Comparison of ENCODE assay signal across 8 cellular contexts in the genomic region with DNA sequence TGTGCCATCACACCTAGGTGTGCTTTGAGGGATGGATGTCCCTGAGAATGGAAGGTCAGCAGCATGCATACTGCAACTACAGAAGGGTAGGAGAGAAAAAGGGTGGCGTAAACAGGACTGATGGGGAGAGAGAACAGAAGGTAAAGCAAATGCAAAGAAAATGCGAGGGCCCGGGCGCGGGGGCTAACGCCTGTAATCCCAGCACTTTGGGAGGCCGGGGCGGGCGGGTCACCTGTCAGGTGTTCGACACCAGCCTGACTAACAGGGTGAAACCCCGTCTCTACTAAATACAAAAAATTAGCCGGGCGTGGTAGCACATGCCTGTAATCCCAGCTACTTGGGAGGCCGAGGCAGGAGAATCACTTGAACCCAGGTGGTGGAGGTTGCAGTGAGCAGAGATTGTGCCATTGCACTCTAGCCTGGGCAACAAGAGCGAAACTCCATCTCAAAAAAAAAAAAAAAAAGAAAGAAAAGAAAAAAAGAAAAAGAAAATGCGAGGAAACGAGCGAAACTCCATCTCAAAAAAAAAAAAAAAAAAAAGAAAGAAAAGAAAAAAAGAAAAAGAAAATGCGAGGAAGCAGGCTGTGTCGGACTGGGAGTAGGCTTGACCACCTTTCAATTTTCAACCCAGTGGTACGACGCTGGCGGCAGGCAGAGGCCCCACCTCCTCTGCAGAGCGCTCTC. TPM values are rescaled to one million over a fixed set of nuclear protein-coding genes. Genes with fewer than 3 reads are reported as not detected.
DNase-seq lines count a peak whose midpoint lies in the region; ATAC-seq and TF ChIP-seq lines count a peak whose summit lies in the region.
"Not testable (repeated sequence)": the region's sequence is repeated elsewhere in the genome, so short reads cannot be mapped to it uniquely, and the experiment has no call there.

No MANE protein-coding gene starts in this region.

- peak overlapping the region; percentile 97 for H3K27ac Mint-ChIP-seq in CD4-positive, alpha-beta T cell
- H3K27ac Mint-ChIP-seq in T-helper 17 cell (peak overlapping the region; percentile 93), natural killer cell (peak overlapping the region; percentile 88 to 98)

- H4K20me1 ChIP-seq in mammary epithelial cell (ENCODE audit: insufficient read depth, low read length): not testable (repeated sequence)

- H3K36me3 Mint-ChIP-seq in CD4-positive, alpha-beta T cell (ENCODE audit: low read depth): peaks cover 34% of the 10 kb centered on the region
- not testable (repeated sequence) for H3K36me3 Mint-ChIP-seq in T-helper 17 cell (ENCODE audit: low read depth); natural killer cell

- H3K27me3 Mint-ChIP-seq in CD4-positive, alpha-beta T cell; T-helper 17 cell; natural killer cell (ENCODE audit: low read depth in 2 of 2): not testable (repeated sequence)

- peak overlapping the region; percentile 91 for H3K27ac ChIP-seq in CD4-positive, alpha-beta T cell (ENCODE audit: low read depth, low read length)
- H3K27ac ChIP-seq in mammary epithelial cell (ENCODE audit: insufficient read depth, low read depth, low read length) (peak overlapping the region; percentile 96), substantia nigra (ENCODE audit: low read depth, low read length, poor library complexity, severe bottlenecking) (peak overlapping the region; percentile 97)

- not testable (repeated sequence) for BruUV-seq in mammary epithelial cell (replicated peaks; lab: Mats Ljungman, UMichigan)

- not testable (repeated sequence) for H3K27me3 ChIP-seq in CD4-positive, alpha-beta T cell (ENCODE audit: control insufficient read depth, insufficient read depth, low read length); mammary epithelial cell (ENCODE audit: insufficient read depth, low read length)

- TF ChIP-seq CTCF in CD4-positive, alpha-beta T cell (IDR thresholded peaks at IDR 0.05); mammary epithelial cell (conservative IDR thresholded peaks at IDR 0.05 in 1 of 2, IDR thresholded peaks at IDR 0.05 in 1 of 2; ENCODE audit: extremely low read depth in 1 of 2, insufficient read depth in 1 of 2, low read depth in 1 of 2, low read length in 2 of 2); natural killer cell (IDR thresholded peaks at IDR 0.05): not testable (repeated sequence)

- in situ Hi-C loops in mammary epithelial cell (cut with MboI; ENCODE audit: low sequenced_read_pairs in 2 of 2): not testable (repeated sequence)

- intact Hi-C loops in CD4-positive, alpha-beta T cell (cut with DNase I, micrococcal nuclease): loop anchor here (2.0 to 10.0 kb wide), 9 partner anchors 40 to 1958 kb away; partner anchors contain the start of genes HADHA (in 2 of the 2), HADHB (in 2 of the 2), ADGRF3 (in 1 of the 2) and ASXL2 (in 1 of the 2)
- intact Hi-C loops in mammary epithelial cell (cut with micrococcal nuclease): loop anchor here (1.0 kb wide), 2 partner anchors 14 to 23 kb away; no protein-coding TSS in a partner anchor
- intact Hi-C loops in left cardiac atrium (cut with DNase I); natural killer cell (cut with micrococcal nuclease): not testable (repeated sequence)

- not testable (repeated sequence) for ATAC-seq in CD4-positive, alpha-beta T cell (ENCODE audit: poor library complexity); T-helper 17 cell
- peak; percentile 7 for ATAC-seq in GM21619 (IDR thresholded peaks at IDR 0.05; ENCODE audit: unreplicated experiment)
- peak; percentile 7 for ATAC-seq in HG03565 (IDR thresholded peaks at IDR 0.05; ENCODE audit: unreplicated experiment)
- ATAC-seq in left cardiac atrium: peak; percentile 32 to 59
- peak in 1 of 3 donors; percentile 6 for ATAC-seq in natural killer cell

- H3K36me3 ChIP-seq in mammary epithelial cell (ENCODE audit: insufficient read depth, low read length): not testable (repeated sequence)

- peak overlapping the region; percentile 98 for H3K4me3 Mint-ChIP-seq in CD4-positive, alpha-beta T cell
- H3K4me3 Mint-ChIP-seq in T-helper 17 cell: peak overlapping the region; percentile 95
- H3K4me3 Mint-ChIP-seq in natural killer cell: peak overlapping the region; percentile 95

- H3K4me1 ChIP-seq in mammary epithelial cell (ENCODE audit: insufficient read depth, low read length): peaks cover 10% of the 10 kb centered on the region

- peak overlapping the region; percentile 66 to 88 (median 80) for H3K4me3 ChIP-seq in mammary epithelial cell (replicated peaks in 1 of 3; ENCODE audit: insufficient read depth in 1 of 3, low read depth in 2 of 3, low read length in 3 of 3)

- peak overlapping the region; percentile 78 for H2AFZ ChIP-seq in mammary epithelial cell (ENCODE audit: low read depth, low read length)

- dilution Hi-C loops in mammary epithelial cell (cut with HindIII; ENCODE audit: low sequenced_read_pairs): not testable (repeated sequence)

- peaks cover 46% of the 10 kb centered on the region for H3K79me2 ChIP-seq in mammary epithelial cell (ENCODE audit: insufficient read depth, low read length)

- WGBS in mammary epithelial cell (ENCODE audit: low coverage, missing lambda C conversion rate): 8% methylated on average over 11 of the region's 24 CpGs

- H3K4me1 Mint-ChIP-seq in CD4-positive, alpha-beta T cell (ENCODE audit: low read depth): peaks cover 38% of the 10 kb centered on the region
- H3K4me1 Mint-ChIP-seq in T-helper 17 cell: peaks cover 30% of the 10 kb centered on the region
- peaks cover 23 to 45% of the 10 kb centered on the region in 2 donors for H3K4me1 Mint-ChIP-seq in natural killer cell

- POLR2A ChIA-PET in CD4-positive, alpha-beta T cell (lab: Charles Lee): interaction anchor here (0.7 to 2.9 kb wide), 14 partner anchors 8 to 1373 kb away, joined by 4 to 23 read pairs (median 7); partner anchors contain the start of genes ADGRF3, ASXL2, DTNB and SELENOI

- not testable (repeated sequence) for H3K9me3 ChIP-seq in CD4-positive, alpha-beta T cell (ENCODE audit: control insufficient read depth, low read length); T-helper 17 cell (ENCODE audit: control insufficient read depth, low read length, poor library complexity, severe bottlenecking); mammary epithelial cell (replicated peaks; ENCODE audit: insufficient read depth, low read length)

- H3K9ac ChIP-seq in mammary epithelial cell (ENCODE audit: insufficient read depth, low read length): peak overlapping the region; percentile 99

- DNase-seq in CD4-positive, alpha-beta T cell; T-helper 17 cell; mammary epithelial cell; left cardiac atrium; natural killer cell: not testable (repeated sequence)
- peak in 1 of 49 donors; percentile 28 for DNase-seq in substantia nigra (lab: John Stamatoyannopoulos, UW)

- H3K4me2 ChIP-seq in mammary epithelial cell (ENCODE audit: insufficient read depth, low read depth, low read length): peak overlapping the region; percentile 80

- CTCF ChIA-PET in CD4-positive, alpha-beta T cell (lab: Charles Lee): interaction anchor here (1.0 to 4.4 kb wide), 2 partner anchors 41 to 152 kb away, joined by 3 to 16 read pairs; no protein-coding TSS in a partner anchor
- CTCF ChIA-PET in mammary epithelial cell (lab: Charles Lee; ENCODE audit: low non-redundant PET): not testable (repeated sequence)

- not testable (repeated sequence) for H3K9me3 Mint-ChIP-seq in CD4-positive, alpha-beta T cell; natural killer cell

RNA-seq across cellular contexts. Expression of gene RAB10, which starts 1.2 kb away (rescaled TPM):
- total RNA-seq in CD4-positive, alpha-beta T cell: 10 to 100 TPM; 13.5 to 13.8 TPM
- 10 to 100 TPM; 41.2 to 42.9 TPM for total RNA-seq in T-helper 17 cell
- 100 to 1,000 TPM; 127 to 188 TPM for total RNA-seq in mammary epithelial cell
- polyA plus RNA-seq in mammary epithelial cell: 94.8 TPM
- 49.8 TPM for polyA minus RNA-seq in mammary epithelial cell
- 100 to 1,000 TPM in 1 of 2 donors, 10 to 100 TPM in 1; 93.8 to 108 TPM for total RNA-seq in left cardiac atrium
- 10 to 100 TPM; 35.8 to 44.2 (median 39.5) TPM for total RNA-seq in natural killer cell

RNA-seq across cellular contexts. Expression of gene KIF3C, which starts 50.4 kb away (rescaled TPM):
- total RNA-seq in CD4-positive, alpha-beta T cell: 1 to 10 TPM; 1.8 to 3.4 TPM
- total RNA-seq in T-helper 17 cell (10 to 100 TPM in 1 of 2 donors, 1 to 10 TPM in 1; 2.6 to 10.3 TPM), mammary epithelial cell (10 to 100 TPM; 30.7 to 35.3 TPM), left cardiac atrium (1 to 10 TPM; 3.0 to 5.3 TPM), natural killer cell (1 to 10 TPM; 4.4 to 6.8 (median 5.1) TPM)
- polyA plus RNA-seq in mammary epithelial cell: 9.1 TPM
- 30.3 TPM for polyA minus RNA-seq in mammary epithelial cell
